In the genomic region with DNA sequence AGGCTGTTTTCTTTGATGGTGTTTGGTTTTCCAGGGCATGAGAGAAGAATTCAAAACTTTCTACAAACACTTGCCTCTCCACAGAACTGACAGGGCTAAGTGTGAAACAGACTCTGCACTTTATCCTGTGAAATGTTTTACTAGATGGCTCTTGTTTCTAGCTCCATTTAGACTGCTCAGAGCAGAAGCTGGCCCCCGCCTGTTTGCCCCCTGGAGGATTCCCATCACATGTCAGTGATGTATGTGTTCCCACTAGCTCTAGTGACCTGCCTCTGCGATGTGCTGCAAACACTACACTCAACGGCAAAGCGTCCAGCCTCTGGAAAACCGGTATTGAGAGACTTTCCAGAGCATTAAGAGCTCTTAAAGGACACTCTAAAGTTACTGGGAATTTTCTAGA, we compare ENCODE assay signal across 1 cellular context.
TF ChIP-seq lines count a peak whose summit lies in the region.

No MANE protein-coding gene starts in this region.

TF ChIP-seq in K562, 482 proteins besides CTCF, POLR2A, EP300 and RAD21:
- TF ChIP-seq PRPF4 (IDR thresholded peaks at IDR 0.05; ENCODE audit: insufficient read depth, low read depth, low read length, poor library complexity, severe bottlenecking): no peak
- TF ChIP-seq, protein P1, sequence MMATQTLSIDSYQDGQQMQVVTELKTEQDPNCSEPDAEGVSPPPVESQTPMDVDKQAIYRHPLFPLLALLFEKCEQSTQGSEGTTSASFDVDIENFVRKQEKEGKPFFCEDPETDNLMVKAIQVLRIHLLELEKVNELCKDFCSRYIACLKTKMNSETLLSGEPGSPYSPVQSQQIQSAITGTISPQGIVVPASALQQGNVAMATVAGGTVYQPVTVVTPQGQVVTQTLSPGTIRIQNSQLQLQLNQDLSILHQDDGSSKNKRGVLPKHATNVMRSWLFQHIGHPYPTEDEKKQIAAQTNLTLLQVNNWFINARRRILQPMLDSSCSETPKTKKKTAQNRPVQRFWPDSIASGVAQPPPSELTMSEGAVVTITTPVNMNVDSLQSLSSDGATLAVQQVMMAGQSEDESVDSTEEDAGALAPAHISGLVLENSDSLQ (IDR thresholded peaks at IDR 0.05): 0 out of 2 replicates have a peak, but pooled peaks have one; percentile 5
